In the genomic region with DNA sequence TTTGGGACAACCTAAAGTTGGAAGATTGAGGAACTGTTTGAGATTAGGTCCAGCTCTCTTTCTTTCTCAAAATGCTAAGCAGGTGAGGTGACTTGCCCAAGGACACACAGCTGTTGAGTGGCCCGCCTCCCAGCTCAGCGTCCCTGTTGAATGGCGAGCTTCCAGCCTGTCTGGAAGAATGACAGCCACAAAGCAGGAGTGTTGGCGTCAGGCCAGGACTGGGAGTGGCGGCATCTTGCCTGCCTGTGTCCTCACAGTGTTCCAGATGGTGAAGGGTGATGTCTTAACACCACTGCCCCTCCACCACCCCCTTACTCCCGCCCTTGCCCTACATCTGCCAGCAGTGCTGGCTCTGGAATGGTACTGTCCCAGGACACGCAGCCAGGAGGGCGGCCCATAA, we compare ENCODE assay signal across 13 cellular contexts. TPM values are rescaled to one million over a fixed set of nuclear protein-coding genes. Genes with fewer than 3 reads are reported as not detected.
DNase-seq lines count a peak whose midpoint lies in the region; ATAC-seq and TF ChIP-seq lines count a peak whose summit lies in the region.
"Had no signal": no experiment of that assay in that cellular context is flagged by ENCODE, and none has a peak within 500 bp of the region (broad histone marks: within the 10 kb centered on the region; RNA-seq: fewer than 3 reads in every experiment).

No MANE protein-coding gene starts in this region.

- no peak overlapping the region for H3K4me2 ChIP-seq in SK-N-SH

- TF ChIP-seq CTCF in SK-N-SH (IDR thresholded peaks at IDR 0.05) = no peak
- TF ChIP-seq CTCF in RWPE2 (IDR thresholded peaks at IDR 0.05; ENCODE audit: poor library complexity, severe bottlenecking) = no peak
- TF ChIP-seq CTCF in upper lobe of right lung (IDR thresholded peaks at IDR 0.05) = no peak

- no peaks in the 10 kb centered on the region for H3K9me3 ChIP-seq in SK-N-SH
- H3K9me3 ChIP-seq in RWPE2 (ENCODE audit: severe bottlenecking) = no peaks in the 10 kb centered on the region
- no peaks in the 10 kb centered on the region for H3K9me3 ChIP-seq in right cardiac atrium (ENCODE audit: control insufficient read depth, low read length)
- no peaks in the 10 kb centered on the region for H3K9me3 ChIP-seq in upper lobe of right lung
- H3K9me3 ChIP-seq: vagina had no signal

- peaks cover 6% of the 10 kb centered on the region; the same call in 1 of the 2 replicates for H3K27me3 ChIP-seq in SK-N-SH (ENCODE audit: insufficient read depth)
- no peaks in the 10 kb centered on the region for H3K27me3 ChIP-seq in RWPE2 (ENCODE audit: insufficient read depth, poor library complexity, severe bottlenecking)
- no peaks in the 10 kb centered on the region for H3K27me3 ChIP-seq in right cardiac atrium (ENCODE audit: control insufficient read depth, insufficient read depth)
- H3K27me3 ChIP-seq in upper lobe of right lung = no peaks in the 10 kb centered on the region
- H3K27me3 ChIP-seq: vagina had no signal

- no peak overlapping the region for H3K4me3 ChIP-seq in SK-N-SH (ENCODE audit: low read depth in 2 of 2, low read length in 1 of 2)
- no peak overlapping the region for H3K4me3 ChIP-seq in RWPE2 (ENCODE audit: severe bottlenecking)
- no peak overlapping the region for H3K4me3 ChIP-seq in right cardiac atrium (ENCODE audit: low read length)
- no peak overlapping the region for H3K4me3 ChIP-seq in upper lobe of right lung
- H3K4me3 ChIP-seq: vagina had no signal

- 66% methylated on average over 3 of the region's 8 CpGs for WGBS in SK-N-SH (ENCODE audit: low lambda C conversion rate)
- 34% methylated on average over 8 of the region's 8 CpGs for WGBS in right cardiac atrium

- no peak overlapping the region for H2AFZ ChIP-seq in SK-N-SH (ENCODE audit: low read depth)

- CTCF ChIA-PET in SK-N-SH (lab: Yijun Ruan, JAX) = interaction anchor here (0.9 to 19.7 kb wide), 4 partner anchors 9 to 60 kb away, joined by 4 to 495 read pairs (median 6); a partner anchor contains a TSS

- no peaks in the 10 kb centered on the region; a peak in 2 of 4 replicates for H3K4me1 ChIP-seq in SK-N-SH (ENCODE audit: control insufficient read depth in 1 of 2, insufficient read depth in 2 of 2, low read depth in 1 of 2, low read length in 1 of 2)
- peaks cover 2% of the 10 kb centered on the region for H3K4me1 ChIP-seq in RWPE2 (ENCODE audit: insufficient read depth, poor library complexity, severe bottlenecking)
- H3K4me1 ChIP-seq in right cardiac atrium (ENCODE audit: control insufficient read depth, insufficient read depth, low read length) = peaks cover 3% of the 10 kb centered on the region
- H3K4me1 ChIP-seq in upper lobe of right lung = no peaks in the 10 kb centered on the region

- no peaks in the 10 kb centered on the region for H3K36me3 ChIP-seq in SK-N-SH (replicated peaks in 1 of 2; ENCODE audit: control insufficient read depth in 1 of 2, insufficient read depth in 2 of 2, low read length in 1 of 2)
- no peaks in the 10 kb centered on the region for H3K36me3 ChIP-seq in RWPE2 (ENCODE audit: low read depth)
- H3K36me3 ChIP-seq in upper lobe of right lung = peaks cover 5% of the 10 kb centered on the region

- TF ChIP-seq EP300 in SK-N-SH (IDR thresholded peaks at IDR 0.05; ENCODE audit: borderline replicate concordance in 1 of 2, low read depth in 1 of 2, low read length in 1 of 2) = no peak

- H3K27ac ChIP-seq in SK-N-SH (ENCODE audit: low read depth in 2 of 2, low read length in 1 of 2) (no peak overlapping the region), RWPE2 (ENCODE audit: poor library complexity, severe bottlenecking) (no peak overlapping the region), right cardiac atrium (ENCODE audit: low read length) (no peak overlapping the region), upper lobe of right lung (no peak overlapping the region)
- H3K27ac ChIP-seq: vagina had no signal

- intact Hi-C loops in right cardiac atrium (cut with DNase I) (loop anchor here in 1 of 4 donors (10.0 kb wide), 1 partner anchor 171 kb away; no protein-coding TSS in a partner anchor), upper lobe of right lung (cut with DNase I) (no loop called here)

- no peaks in the 10 kb centered on the region for H3K79me2 ChIP-seq in SK-N-SH (ENCODE audit: insufficient read depth)

- ATAC-seq in SK-N-SH treated with all-trans-retinoic acid at 6 μM for 48 hours (no peak), RWPE2 (ENCODE audit: low read depth) (0 out of 3 replicates have a peak, but pooled peaks have one; percentile 6), right cardiac atrium (peak; percentile 69 to 70), upper lobe of right lung (peak; percentile 41), HG03159 (IDR thresholded peaks at IDR 0.05; ENCODE audit: unreplicated experiment) (no peak)

- no peaks in the 10 kb centered on the region for H3K9me2 ChIP-seq in SK-N-SH

- no peaks in the 10 kb centered on the region for H4K20me1 ChIP-seq in SK-N-SH (ENCODE audit: insufficient read depth)

- TF ChIP-seq RAD21 in SK-N-SH (IDR thresholded peaks at IDR 0.05; ENCODE audit: low read length) = no peak

- POLR2A ChIA-PET in SK-N-SH (lab: Yijun Ruan, JAX) = interaction anchor here (0.9 kb wide), 1 partner anchor 60 kb away, joined by 3 read pairs; a partner anchor contains a TSS

- H3K9ac ChIP-seq in SK-N-SH = no peak overlapping the region

- no peaks in the 10 kb centered on the region for H3F3A ChIP-seq in SK-N-SH (replicated peaks; ENCODE audit: insufficient read depth)

- DNase-seq in SK-N-SH = peak; percentile 57
- DNase-seq in RWPE2 (ENCODE audit: low spot score) = no peak
- peak; percentile 78 to 90 (median 88) for DNase-seq in right cardiac atrium
- DNase-seq in upper lobe of right lung = peak; percentile 86
- no peak for DNase-seq in activated CD4-positive, alpha-beta T cell treated with anti-CD3 and anti-CD28 coated beads for 1 hour
- no peak for DNase-seq in SKM-1 (lab: John Stamatoyannopoulos, UW; ENCODE audit: unreplicated experiment)
- DNase-seq: activated naive CD8-positive, alpha-beta T cell treated with anti-CD3 and anti-CD28 coated beads, Interleukin-2, amount 10 ng/mL, durations not matched to agents 7 days and 5 days; Kasumi-1; SIG-M5 had no signal

TF ChIP-seq in SK-N-SH, 30 proteins besides CTCF, POLR2A, EP300 and RAD21 (continues in another document):
- TF ChIP-seq RXRA (IDR thresholded peaks at IDR 0.05; ENCODE audit: borderline replicate concordance, low read depth) (no peak), POLR2AphosphoS5 (IDR thresholded peaks at IDR 0.05; ENCODE audit: low read depth, low read length) (no peak), RFX5 (IDR thresholded peaks at IDR 0.05; ENCODE audit: low read length) (no peak), EZH2phosphoT487 (IDR thresholded peaks at IDR 0.05; ENCODE audit: borderline replicate concordance, low read depth) (no peak), FOSL2 (IDR thresholded peaks at IDR 0.05; ENCODE audit: borderline replicate concordance, low read depth) (no peak), SIN3A (IDR thresholded peaks at IDR 0.05; ENCODE audit: borderline replicate concordance, low read depth, low read length) (no peak), TEAD4 (IDR thresholded peaks at IDR 0.05; ENCODE audit: borderline replicate concordance, insufficient read depth) (no peak), TCF12 (IDR thresholded peaks at IDR 0.05) (no peak)

TF ChIP-seq in SK-N-SH treated with all-trans-retinoic acid at 6 μM for 48 hours, 23 proteins besides CTCF, POLR2A, EP300 and RAD21:
- TF ChIP-seq TOX (CRISPR knock-in tag; IDR thresholded peaks at IDR 0.05; ENCODE audit: borderline replicate concordance) = no peak
- TF ChIP-seq, protein P1, sequence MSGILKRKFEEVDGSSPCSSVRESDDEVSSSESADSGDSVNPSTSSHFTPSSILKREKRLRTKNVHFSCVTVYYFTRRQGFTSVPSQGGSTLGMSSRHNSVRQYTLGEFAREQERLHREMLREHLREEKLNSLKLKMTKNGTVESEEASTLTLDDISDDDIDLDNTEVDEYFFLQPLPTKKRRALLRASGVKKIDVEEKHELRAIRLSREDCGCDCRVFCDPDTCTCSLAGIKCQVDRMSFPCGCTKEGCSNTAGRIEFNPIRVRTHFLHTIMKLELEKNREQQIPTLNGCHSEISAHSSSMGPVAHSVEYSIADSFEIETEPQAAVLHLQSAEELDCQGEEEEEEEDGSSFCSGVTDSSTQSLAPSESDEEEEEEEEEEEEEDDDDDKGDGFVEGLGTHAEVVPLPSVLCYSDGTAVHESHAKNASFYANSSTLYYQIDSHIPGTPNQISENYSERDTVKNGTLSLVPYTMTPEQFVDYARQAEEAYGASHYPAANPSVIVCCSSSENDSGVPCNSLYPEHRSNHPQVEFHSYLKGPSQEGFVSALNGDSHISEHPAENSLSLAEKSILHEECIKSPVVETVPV (CRISPR knock-in tag; IDR thresholded peaks at IDR 0.05) = no peak

RNA-seq across cellular contexts. Expression of a gene that starts 4.4 kb away (rescaled TPM):
- polyA plus RNA-seq in SK-N-SH (2012; rRNA removed) = not detected in 2 replicates
- not detected in 2 replicates for polyA plus RNA-seq in SK-N-SH (2012; cell fraction: cytosol; rRNA removed)
- not detected in 2 replicates for polyA plus RNA-seq in SK-N-SH (2012; cell fraction: nucleus; rRNA removed)
- total RNA-seq in right cardiac atrium = not detected
- polyA plus RNA-seq in right cardiac atrium = not detected
- total RNA-seq in upper lobe of right lung = not detected
- total RNA-seq: osteoblast, vagina had no signal

RNA-seq across cellular contexts. Expression of a gene that starts 18.6 kb away (rescaled TPM):
- polyA plus RNA-seq in SK-N-SH (2012; rRNA removed) (not detected in 2 replicates), right cardiac atrium (not detected)
- not detected in 2 replicates for polyA plus RNA-seq in SK-N-SH (2012; cell fraction: cytosol; rRNA removed)
- not detected in 2 replicates for polyA plus RNA-seq in SK-N-SH (2012; cell fraction: nucleus; rRNA removed)
- total RNA-seq in right cardiac atrium (not detected), upper lobe of right lung (not detected)
- total RNA-seq: activated naive CD8-positive, alpha-beta T cell treated with anti-CD3 and anti-CD28 coated beads, Interleukin-2, amount 10 ng/mL, durations not matched to agents 7 days and 5 days; osteoblast; vagina had no signal

RNA-seq across cellular contexts. Expression of a gene that starts 28.1 kb away (rescaled TPM):
- 55.2 and 73.3 TPM in 2 replicates for polyA plus RNA-seq in SK-N-SH (2012; rRNA removed)
- polyA plus RNA-seq in SK-N-SH (2012; cell fraction: cytosol; rRNA removed) = 58.8 and 59.3 TPM in 2 replicates
- 28.4 and 47.1 TPM in 2 replicates for polyA plus RNA-seq in SK-N-SH (2012; cell fraction: nucleus; rRNA removed)
- 10 to 100 TPM; 30.2 to 43.9 (median 41.2) TPM for total RNA-seq in right cardiac atrium
- 27.3 TPM for polyA plus RNA-seq in right cardiac atrium
- 55.3 TPM for total RNA-seq in upper lobe of right lung

RNA-seq across cellular contexts. Expression of a gene that starts 28.5 kb away (rescaled TPM):
- polyA plus RNA-seq in SK-N-SH (2012; rRNA removed) = 159 and 195 TPM in 2 replicates
- polyA plus RNA-seq in SK-N-SH (2012; cell fraction: cytosol; rRNA removed) = 67.5 and 71.7 TPM in 2 replicates
- 543 and 819 TPM in 2 replicates for polyA plus RNA-seq in SK-N-SH (2012; cell fraction: nucleus; rRNA removed)
- 10 to 100 TPM; 78.9 to 87.8 (median 84.8) TPM for total RNA-seq in right cardiac atrium
- 67.1 TPM for polyA plus RNA-seq in right cardiac atrium
- 161 TPM for total RNA-seq in upper lobe of right lung

Comparison
In these comparisons a context has a peak if more than half of its experiments do, and no peak if none do; other contexts are left out.
1. DNase-seq: peak in SK-N-SH (single experiment), right cardiac atrium (3 of 3) and upper lobe of right lung (single experiment); none in RWPE2 (single experiment), activated CD4-positive, alpha-beta T cell treated with anti-CD3 and anti-CD28 coated beads for 1 hour (single experiment) and SKM-1 (single experiment).
2. ATAC-seq: peak in RWPE2 (single experiment), right cardiac atrium (2 of 2) and upper lobe of right lung (single experiment); none in SK-N-SH treated with all-trans-retinoic acid at 6 μM for 48 hours (single experiment) and HG03159 (single experiment).